ENCODE assay signal across 10 cellular contexts in the genomic region with DNA sequence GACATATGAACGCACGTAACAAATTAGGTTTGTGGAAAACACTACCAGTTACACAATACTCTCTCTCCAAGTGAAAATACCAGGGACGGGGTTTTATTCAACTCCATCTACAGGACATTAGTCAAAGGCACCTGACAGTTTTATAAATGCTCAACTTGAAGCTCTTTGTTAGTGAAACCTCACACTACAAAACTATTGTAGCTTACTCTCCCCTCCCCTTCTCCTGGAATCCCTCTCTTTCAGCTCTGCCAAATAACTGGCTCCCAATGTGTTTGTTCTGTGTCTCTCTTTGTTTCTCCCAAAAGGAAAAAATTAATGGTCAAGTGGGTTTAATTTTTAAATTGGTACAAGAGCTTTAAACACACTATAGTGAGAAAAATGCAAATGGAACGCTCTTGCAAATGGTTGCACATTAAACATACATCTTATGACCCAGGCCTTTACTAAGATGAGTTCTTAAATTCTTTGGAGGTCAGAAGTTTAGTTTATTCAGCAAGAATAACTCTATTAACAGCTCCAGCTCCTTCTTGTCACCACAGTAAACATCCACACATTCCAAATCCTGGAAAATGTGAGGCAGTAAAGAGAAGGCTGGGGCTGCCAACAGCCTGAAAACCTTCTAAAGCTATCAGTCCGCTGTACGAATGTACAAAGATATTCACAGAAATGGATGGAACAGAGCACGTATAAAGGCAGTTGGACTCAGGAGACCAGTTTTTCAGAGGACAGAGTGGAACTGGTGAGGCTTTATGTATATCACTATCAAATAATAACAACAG. TPM values are rescaled to one million over a fixed set of nuclear protein-coding genes. Genes with fewer than 3 reads are reported as not detected.
DNase-seq lines count a peak whose midpoint lies in the region; ATAC-seq, FAIRE-seq and TF ChIP-seq lines count a peak whose summit lies in the region.
"Had no signal": no experiment of that assay in that cellular context is flagged by ENCODE, and none has a peak within 500 bp of the region (broad histone marks: within the 10 kb centered on the region; RNA-seq: fewer than 3 reads in every experiment).

No MANE protein-coding gene starts in this region.

- H3K36me3 ChIP-seq in liver (ENCODE audit: control insufficient read depth in 4 of 4, insufficient read depth in 3 of 4, low read depth in 1 of 4, low read length in 3 of 4) (peaks cover 0 to 2% (median 0%) of the 10 kb centered on the region in 4 donors), HepG2 (replicated peaks in 1 of 2; ENCODE audit: control insufficient read depth in 1 of 2, insufficient read depth in 2 of 2, low read length in 2 of 2) (no peaks in the 10 kb centered on the region), aorta (ENCODE audit: control insufficient read depth in 1 of 2, insufficient read depth in 2 of 2, low read length in 1 of 2) (no peaks in the 10 kb centered on the region)
- no peaks in the 10 kb centered on the region for H3K36me3 ChIP-seq in CD4-positive, alpha-beta memory T cell (ENCODE audit: insufficient read depth, low read length)

- no peak for FAIRE-seq in HepG2 (lab: Jason Lieb, UNC)

- H3K4me3 Mint-ChIP-seq in nephron = peak overlapping the region; percentile 25 to 58 (median 30)
- H3K4me3 Mint-ChIP-seq in CD4-positive, alpha-beta memory T cell = no peak overlapping the region
- H3K4me3 Mint-ChIP-seq: T-helper 1 cell treated with Interleukin-12 subunit alpha and Interleukin-12 subunit beta and Interleukin-4 antibody, amounts not matched to agents 30 μg/mL and 1 μg/mL, for 36 hours had no signal

- in situ Hi-C loops in HepG2 (cut with HindIII; ENCODE audit: extremely low pct_ligation_motif_present, low pct_unique_long_range_greater_than_20kb) = no loop called here
- in situ Hi-C loops in ACHN (cut with HindIII; ENCODE audit: low pct_ligation_motif_present, low pct_unique_long_range_greater_than_20kb, low sequenced_read_pairs) = no loop called here

- no peaks in the 10 kb centered on the region for H3K9me3 Mint-ChIP-seq in nephron
- H3K9me3 Mint-ChIP-seq in CD4-positive, alpha-beta memory T cell = peaks cover 0 to 4% (median 3%) of the 10 kb centered on the region in 8 donors
- H3K9me3 Mint-ChIP-seq: T-helper 1 cell treated with Interleukin-12 subunit alpha and Interleukin-12 subunit beta and Interleukin-4 antibody, amounts not matched to agents 30 μg/mL and 1 μg/mL, for 36 hours had no signal

- intact Hi-C loops in HepG2 (cut with micrococcal nuclease; ENCODE audit: unreplicated experiment) = no loop called here
- intact Hi-C loops in aorta (cut with DNase I) = loop anchor here in 1 of 2 donors (10.0 kb wide), 2 partner anchors 47 to 1307 kb away; a partner anchor contains a TSS
- intact Hi-C loops in CD4-positive, alpha-beta memory T cell (cut with micrococcal nuclease) = no loop called here

- no peak overlapping the region for H3K4me2 ChIP-seq in HepG2 (ENCODE audit: low read depth, low read length)

- TF ChIP-seq EP300 in HepG2 (IDR thresholded peaks at IDR 0.05; ENCODE audit: low read depth in 2 of 2, low read length in 2 of 2) (no peak), HepG2 (CRISPR knock-in tag; IDR thresholded peaks at IDR 0.05; ENCODE audit: borderline replicate concordance) (no peak)

- no peaks in the 10 kb centered on the region for H3K9me3 ChIP-seq in liver (ENCODE audit: control insufficient read depth in 4 of 4, low read length in 3 of 4)
- no peaks in the 10 kb centered on the region for H3K9me3 ChIP-seq in HepG2 (ENCODE audit: low read length)
- no peaks in the 10 kb centered on the region for H3K9me3 ChIP-seq in aorta (ENCODE audit: control insufficient read depth, low read length)
- H3K9me3 ChIP-seq in CD4-positive, alpha-beta memory T cell (ENCODE audit: control insufficient read depth in 1 of 2, low read length in 2 of 2) = no peaks in the 10 kb centered on the region

- H3K4me3 ChIP-seq in liver (ENCODE audit: low read depth in 1 of 3, low read length in 3 of 3) (no peak overlapping the region), HepG2 (replicated peaks in 1 of 3; ENCODE audit: insufficient read depth in 1 of 3, low read depth in 2 of 3, low read length in 3 of 3) (no peak overlapping the region), fibroblast of pulmonary artery (replicated peaks; ENCODE audit: low read depth, low read length) (no peak overlapping the region), aorta (ENCODE audit: low read length in 2 of 2) (no peak overlapping the region)
- no peak overlapping the region for H3K4me3 ChIP-seq in CD4-positive, alpha-beta memory T cell (ENCODE audit: low read length in 2 of 2)

- CTCF ChIA-PET in HepG2 (lab: Yijun Ruan, JAX; ENCODE audit: low intra/inter-chr PET ratio, low total read pairs) = no interaction called here
- CTCF ChIA-PET in CD4-positive, alpha-beta memory T cell (lab: Charles Lee; ENCODE audit: partially characterized antibody) = no interaction called here

- H3K9ac ChIP-seq in liver (ENCODE audit: low read depth in 1 of 2, low read length in 2 of 2) = no peak overlapping the region
- H3K9ac ChIP-seq in HepG2 (ENCODE audit: insufficient read depth, low read depth, low read length) = no peak overlapping the region

- TF ChIP-seq RAD21 in liver (IDR thresholded peaks at IDR 0.05) = no peak
- no peak for TF ChIP-seq RAD21 in HepG2 (CRISPR knock-in tag; IDR thresholded peaks at IDR 0.05)

- 86% methylated on average over 7 of the region's 7 CpGs for WGBS in liver
- 76% methylated on average over 7 of the region's 7 CpGs for WGBS in HepG2 (ENCODE audit: low lambda C conversion rate)
- 26 to 27% methylated on average over 7 of the region's 7 CpGs for whole genome bisulfite sequencing in aorta, 2 donors

- no TSS peak for BruUV-seq in HepG2 (replicated peaks; lab: Mats Ljungman, UMichigan)

- H3K27ac ChIP-seq in liver (ENCODE audit: low read depth in 1 of 2, low read length in 2 of 2) (peak overlapping the region; percentile 6 to 13), HepG2 (ENCODE audit: extremely low read length, insufficient read depth, low read length) (no peak overlapping the region), aorta (ENCODE audit: low read depth in 1 of 2, low read length in 2 of 2) (peak overlapping the region; percentile 88 to 96)
- H3K27ac ChIP-seq in CD4-positive, alpha-beta memory T cell (ENCODE audit: low read depth, low read length) = no peak overlapping the region

- no peak overlapping the region for H2AFZ ChIP-seq in HepG2 (ENCODE audit: low read length)

- H3K36me3 Mint-ChIP-seq in nephron (ENCODE audit: low read depth) = peaks cover 46% of the 10 kb centered on the region
- H3K36me3 Mint-ChIP-seq in CD4-positive, alpha-beta memory T cell = no peaks in the 10 kb centered on the region

- DNase-seq in HepG2 (ENCODE audit: low spot score) (no peak), fibroblast of pulmonary artery (ENCODE audit: low read depth) (peak; percentile 21), aorta (no peak), ACHN (no peak)
- no peak for DNase-seq in CD4-positive, alpha-beta memory T cell
- DNase-seq: NCI-H2227 treated with DMSO at 0.1 percent for 48 hours had no signal

- ATAC-seq in HepG2 = no peak
- peak; percentile 73 for ATAC-seq in aorta (ENCODE audit: low FRiP score)
- no peak for ATAC-seq in GM18505 (IDR thresholded peaks at IDR 0.05; ENCODE audit: unreplicated experiment)

- H3K27ac Mint-ChIP-seq in nephron = peak overlapping the region; percentile 93 to 95 (median 94)
- H3K27ac Mint-ChIP-seq in CD4-positive, alpha-beta memory T cell = no peak overlapping the region
- H3K27ac Mint-ChIP-seq: T-helper 1 cell treated with Interleukin-12 subunit alpha and Interleukin-12 subunit beta and Interleukin-4 antibody, amounts not matched to agents 30 μg/mL and 1 μg/mL, for 36 hours had no signal

- H3K27me3 ChIP-seq in liver (ENCODE audit: control insufficient read depth in 4 of 4, insufficient read depth in 4 of 4, low read length in 3 of 4) (no peaks in the 10 kb centered on the region), HepG2 (ENCODE audit: control insufficient read depth in 1 of 2, insufficient read depth in 2 of 2, low read length in 2 of 2) (no peaks in the 10 kb centered on the region), aorta (ENCODE audit: control insufficient read depth in 1 of 2, insufficient read depth in 2 of 2, low read length in 1 of 2) (no peaks in the 10 kb centered on the region)
- H3K27me3 ChIP-seq in CD4-positive, alpha-beta memory T cell (ENCODE audit: insufficient read depth, low read length) = no peaks in the 10 kb centered on the region

- POLR2A ChIA-PET in HepG2 (lab: Yijun Ruan, JAX) = no interaction called here
- POLR2A ChIA-PET in CD4-positive, alpha-beta memory T cell (lab: Charles Lee; ENCODE audit: partially characterized antibody) = no interaction called here

- no peaks in the 10 kb centered on the region for H3K27me3 Mint-ChIP-seq in nephron (ENCODE audit: low read depth)
- no peaks in the 10 kb centered on the region for H3K27me3 Mint-ChIP-seq in CD4-positive, alpha-beta memory T cell

- no peaks in the 10 kb centered on the region for H4K20me1 ChIP-seq in HepG2 (ENCODE audit: insufficient read depth, low read length)

- no peak for TF ChIP-seq CTCF in liver (IDR thresholded peaks at IDR 0.05; ENCODE audit: low read depth, low read length, missing input control)
- no peak for TF ChIP-seq CTCF in HepG2 (CRISPR knock-in tag; IDR thresholded peaks at IDR 0.05)
- no peak for TF ChIP-seq CTCF in fibroblast of pulmonary artery (IDR thresholded peaks at IDR 0.05; ENCODE audit: low read length, missing control alignments)
- no peak for TF ChIP-seq CTCF in nephron (IDR thresholded peaks at IDR 0.05; ENCODE audit: unreplicated experiment in 3 of 3)

- H3K79me2 ChIP-seq in HepG2 (ENCODE audit: insufficient read depth, low read length) = no peaks in the 10 kb centered on the region

- no peaks in the 10 kb centered on the region for H3K4me1 ChIP-seq in liver (ENCODE audit: control insufficient read depth in 4 of 4, insufficient read depth in 4 of 4, low read length in 3 of 4)
- H3K4me1 ChIP-seq in HepG2 (ENCODE audit: insufficient read depth, low read length) = 0 out of 2 replicates have a peak, but pooled peaks cover 7% of the 10 kb centered on the region
- peaks cover 3 to 5% of the 10 kb centered on the region in 2 donors for H3K4me1 ChIP-seq in aorta (ENCODE audit: control insufficient read depth in 1 of 2, insufficient read depth in 2 of 2, low read length in 2 of 2)
- H3K4me1 ChIP-seq in CD4-positive, alpha-beta memory T cell (ENCODE audit: insufficient read depth, low read length) = no peaks in the 10 kb centered on the region

- TF ChIP-seq POLR2A in HepG2 (IDR thresholded peaks at IDR 0.05; ENCODE audit: insufficient read depth in 1 of 2, low read depth in 2 of 2, low read length in 2 of 2) (no peak), GM18505 (IDR thresholded peaks at IDR 0.05; ENCODE audit: borderline replicate concordance, extremely low read depth, insufficient read depth, insufficient read length) (no peak)

- peaks cover 69% of the 10 kb centered on the region for H3K4me1 Mint-ChIP-seq in nephron
- H3K4me1 Mint-ChIP-seq in CD4-positive, alpha-beta memory T cell = peaks cover 0 to 1% (median 0%) of the 10 kb centered on the region in 4 donors

RNA-seq across cellular contexts. Expression of a gene that starts 48.3 kb away (rescaled TPM):
- 1 to 10 TPM; 3.9 to 7.6 TPM for total RNA-seq in liver
- polyA plus RNA-seq in liver = 1 to 10 TPM; 1.4 to 2.5 TPM
- 0.83 and 0.91 TPM in 2 replicates for total RNA-seq in HepG2 (2016; rRNA removed; fragmentation: Illumina TruSeq; extraction: Trizol)
- 1.4 and 2.0 TPM in 2 replicates for total RNA-seq in HepG2 (2016; cell fraction: cytosol; rRNA removed; fragmentation: Illumina TruSeq; extraction: Trizol; ENCODE audit: low read depth)
- total RNA-seq in HepG2 (2016; cell fraction: insoluble cytoplasmic fraction; rRNA removed; fragmentation: Illumina TruSeq; extraction: Trizol) = 1.1 and 1.2 TPM in 2 replicates
- 0.62 and 0.77 TPM in 2 replicates for total RNA-seq in HepG2 (2016; cell fraction: membrane; rRNA removed; fragmentation: Illumina TruSeq; extraction: Trizol)
- total RNA-seq in HepG2 (2016; cell fraction: nucleus; rRNA removed; fragmentation: Illumina TruSeq; extraction: Trizol) = 1.5 and 2.1 TPM in 2 replicates
- 0.66 and 0.68 TPM in 2 replicates for polyA plus RNA-seq in HepG2 (2011; rRNA removed)
- polyA plus RNA-seq in HepG2 (2011; cell fraction: cytosol; rRNA removed) = 0.28 and 0.31 TPM in 2 replicates
- polyA plus RNA-seq in HepG2 (2011; cell fraction: nucleus; rRNA removed) = 0.59 and 0.93 TPM in 2 replicates
- polyA plus RNA-seq in HepG2 (2012) = 1.4 and 1.5 TPM in 2 replicates
- 0.07 TPM in 2 replicates for polyA plus RNA-seq in HepG2 (2016; cell fraction: cytosol; fragmentation: Illumina TruSeq; extraction: Trizol; ENCODE audit: low read depth)
- 0.53 and 0.63 TPM in 2 replicates for polyA plus RNA-seq in HepG2 (2016; cell fraction: insoluble cytoplasmic fraction; fragmentation: Illumina TruSeq; extraction: Trizol; ENCODE audit: low read depth)
- polyA plus RNA-seq in HepG2 (2016; cell fraction: membrane; fragmentation: Illumina TruSeq; extraction: Trizol; ENCODE audit: low read depth) = 0.08 and 0.11 TPM in 2 replicates
- 1.4 TPM in 2 replicates for polyA plus RNA-seq in HepG2 (2016; cell fraction: nucleus; fragmentation: Illumina TruSeq; extraction: Trizol; ENCODE audit: insufficient read depth, low read depth)
- polyA minus RNA-seq in HepG2 (2011; rRNA and poly(A)+ RNA removed; ENCODE audit: low replicate concordance) = 2.3 TPM in 1 of 2 replicates, not detected in the other
- 0.79 and 1.3 TPM in 2 replicates for polyA minus RNA-seq in HepG2 (2011; cell fraction: cytosol; rRNA and poly(A)+ RNA removed)
- polyA minus RNA-seq in HepG2 (2011; cell fraction: nucleus; rRNA and poly(A)+ RNA removed) = 2.1 and 2.3 TPM in 2 replicates
- 10 to 100 TPM in 1 of 2 donors, 1 to 10 TPM in 1; 8.5 to 13.2 TPM for total RNA-seq in aorta
- polyA plus RNA-seq in aorta = 1 to 10 TPM; 4.3 to 7.4 TPM
- total RNA-seq in CD4-positive, alpha-beta memory T cell = not detected
- not detected for polyA plus RNA-seq in CD4-positive, alpha-beta memory T cell

Comparison
In these comparisons a context has a peak if more than half of its experiments do, and no peak if none do; other contexts are left out.
1. H3K27ac ChIP-seq: peak in liver (2 of 2) and aorta (2 of 2); none in HepG2 (single experiment) and CD4-positive, alpha-beta memory T cell (single experiment).
2. H3K27ac Mint-ChIP-seq: peak in nephron (3 of 3); none in CD4-positive, alpha-beta memory T cell (0 of 7).
3. H3K4me3 Mint-ChIP-seq: peak in nephron (3 of 3); none in CD4-positive, alpha-beta memory T cell (0 of 8).